In genomic region chr3:59246719-59247401, GRCh38 we compare ENCODE assay signal across 14 cellular contexts.
DNase-seq lines count a peak whose midpoint lies in the region; ATAC-seq and TF ChIP-seq lines count a peak whose summit lies in the region.
"Had no signal": no experiment of that assay in that cellular context is flagged by ENCODE, and none has a peak within 500 bp of the region (broad histone marks: within the 10 kb centered on the region; RNA-seq: fewer than 3 reads in every experiment).

No MANE protein-coding gene starts in this region.

- peaks cover 58% of the 10 kb centered on the region for H3K4me1 Mint-ChIP-seq in nephron
- H3K4me1 Mint-ChIP-seq: activated CD4-positive, alpha-beta T cell treated with anti-CD3 and anti-CD28 coated beads, Interleukin-2, amount 10 ng/mL, durations not matched to agents 7 days and 5 days had no signal

- no peak for TF ChIP-seq CTCF in nephron (IDR thresholded peaks at IDR 0.05; ENCODE audit: unreplicated experiment in 3 of 3)

- H3K9me3 Mint-ChIP-seq in nephron, result peaks cover 3% of the 10 kb centered on the region
- peaks cover 3 to 22% of the 10 kb centered on the region in 2 donors for H3K9me3 Mint-ChIP-seq in activated naive CD4-positive, alpha-beta T cell treated with anti-CD3 and anti-CD28 coated beads, Interleukin-2, amount 50 U/mL, for 72 hours
- H3K9me3 Mint-ChIP-seq: CD8-positive, alpha-beta T cell had no signal

- ATAC-seq in GM18505 (IDR thresholded peaks at IDR 0.05; ENCODE audit: unreplicated experiment) (peak; percentile 63), GM21528 (IDR thresholded peaks at IDR 0.05; ENCODE audit: low FRiP score, unreplicated experiment) (peak; percentile 65), HG03521 (IDR thresholded peaks at IDR 0.05; ENCODE audit: unreplicated experiment) (peak; percentile 38)
- no peak for ATAC-seq in activated naive CD4-positive, alpha-beta T cell treated with anti-CD3 and anti-CD28 coated beads, Interleukin-2, amount 50 U/mL, for 72 hours
- ATAC-seq: CD8-positive, alpha-beta T cell; lower lobe of right lung had no signal

- H3K27ac ChIP-seq in effector memory CD4-positive, alpha-beta T cell (ENCODE audit: insufficient read depth, low read length, poor library complexity, severe bottlenecking), result no peak overlapping the region
- H3K27ac ChIP-seq: lower lobe of right lung had no signal

- H3K4me3 ChIP-seq in effector memory CD4-positive, alpha-beta T cell (ENCODE audit: insufficient read depth, low read depth, low read length, poor library complexity, severe bottlenecking), result no peak overlapping the region
- H3K4me3 ChIP-seq: lower lobe of right lung had no signal

- TF ChIP-seq POLR2A in GM18505 (IDR thresholded peaks at IDR 0.05; ENCODE audit: borderline replicate concordance, extremely low read depth, insufficient read depth, insufficient read length), result no peak

- H3K27me3 ChIP-seq in effector memory CD4-positive, alpha-beta T cell (replicated peaks; ENCODE audit: control insufficient read depth, insufficient read depth, low read length, poor library complexity, severe bottlenecking), result no peaks in the 10 kb centered on the region

- peak overlapping the region; percentile 74 to 84 (median 82) for H3K27ac Mint-ChIP-seq in nephron
- no peak overlapping the region for H3K27ac Mint-ChIP-seq in activated naive CD4-positive, alpha-beta T cell treated with anti-CD3 and anti-CD28 coated beads, Interleukin-2, amount 50 U/mL, for 72 hours
- H3K27ac Mint-ChIP-seq: activated CD4-positive, alpha-beta T cell treated with anti-CD3 and anti-CD28 coated beads, Interleukin-2, amount 10 ng/mL, durations not matched to agents 7 days and 5 days; CD8-positive, alpha-beta T cell had no signal

- H3K36me3 ChIP-seq in effector memory CD4-positive, alpha-beta T cell (ENCODE audit: control insufficient read depth, insufficient read depth, low read length), result no peaks in the 10 kb centered on the region
- H3K36me3 ChIP-seq: lower lobe of right lung had no signal

- H3K4me1 ChIP-seq in effector memory CD4-positive, alpha-beta T cell (ENCODE audit: control insufficient read depth, insufficient read depth, low read length, poor library complexity, severe bottlenecking), result no peaks in the 10 kb centered on the region
- H3K4me1 ChIP-seq: lower lobe of right lung had no signal

- peak overlapping the region in 1 of 3 experiments; percentile 10 for H3K4me3 Mint-ChIP-seq in nephron
- H3K4me3 Mint-ChIP-seq: activated CD4-positive, alpha-beta T cell treated with anti-CD3 and anti-CD28 coated beads, Interleukin-2, amount 10 ng/mL, durations not matched to agents 7 days and 5 days; CD8-positive, alpha-beta T cell had no signal

- H3K9me3 ChIP-seq in effector memory CD4-positive, alpha-beta T cell (ENCODE audit: control insufficient read depth, low read length), result no peaks in the 10 kb centered on the region
- H3K9me3 ChIP-seq: lower lobe of right lung had no signal

- H3K36me3 Mint-ChIP-seq in nephron (ENCODE audit: low read depth), result no peaks in the 10 kb centered on the region
- H3K36me3 Mint-ChIP-seq in activated naive CD4-positive, alpha-beta T cell treated with anti-CD3 and anti-CD28 coated beads, Interleukin-2, amount 50 U/mL, for 72 hours, result peaks cover 12 to 31% of the 10 kb centered on the region in 2 donors
- H3K36me3 Mint-ChIP-seq: CD8-positive, alpha-beta T cell had no signal

- DNase-seq in effector memory CD4-positive, alpha-beta T cell, result no peak
- no peak for DNase-seq in DMS153 treated with DMSO at 0.1 percent for 48 hours (lab: John Stamatoyannopoulos, UW; ENCODE audit: unreplicated experiment)
- DNase-seq in activated naive CD4-positive, alpha-beta T cell treated with anti-CD3 and anti-CD28 coated beads, Interleukin-2, amount 50 U/mL, for 72 hours (ENCODE audit: low spot score in 2 of 2), result no peak
- no peak for DNase-seq in SKM-1 (lab: John Stamatoyannopoulos, UW; ENCODE audit: unreplicated experiment)
- DNase-seq: activated CD4-positive, alpha-beta T cell treated with anti-CD3 and anti-CD28 coated beads, Interleukin-2, amount 10 ng/mL, durations not matched to agents 7 days and 5 days; activated naive CD4-positive, alpha-beta T cell treated with Interleukin-2 at 50 U/mL for 16 hours; CD8-positive, alpha-beta T cell; dermis blood vessel endothelial cell; lower lobe of right lung; stimulated activated CD4-positive, alpha-beta T cell treated with anti-CD3 and anti-CD28 coated beads, Interleukin-4, amount 100 ng/mL, for 24 hours had no signal

- peaks cover 4% of the 10 kb centered on the region for H3K27me3 Mint-ChIP-seq in nephron (ENCODE audit: low read depth)
- H3K27me3 Mint-ChIP-seq: activated CD4-positive, alpha-beta T cell treated with anti-CD3 and anti-CD28 coated beads, Interleukin-2, amount 10 ng/mL, durations not matched to agents 7 days and 5 days had no signal

Comparison
In these comparisons a context has a peak if more than half of its experiments do, and no peak if none do; other contexts are left out.
1. ATAC-seq: peak in GM18505 (single experiment), GM21528 (single experiment) and HG03521 (single experiment); none in activated naive CD4-positive, alpha-beta T cell treated with anti-CD3 and anti-CD28 coated beads, Interleukin-2, amount 50 U/mL, for 72 hours (0 of 2).
2. H3K27ac Mint-ChIP-seq: peak in nephron (3 of 3); none in activated naive CD4-positive, alpha-beta T cell treated with anti-CD3 and anti-CD28 coated beads, Interleukin-2, amount 50 U/mL, for 72 hours (0 of 2).